1 cellular context compared by ENCODE assay signal in genomic region chr2:143034292-143035074, GRCh38.
TF ChIP-seq lines count a peak whose summit lies in the region.

No MANE protein-coding gene starts in this region.

TF ChIP-seq in HepG2, 621 proteins besides CTCF, POLR2A, EP300 and RAD21 (continued from another document and continues in another):
- TF ChIP-seq AHDC1 (CRISPR knock-in tag; IDR thresholded peaks at IDR 0.05; ENCODE audit: borderline replicate concordance) (no peak), ZFP1 (CRISPR knock-in tag; IDR thresholded peaks at IDR 0.05) (0 out of 2 replicates have a peak, but pooled peaks have one; percentile 37), NR3C1 (CRISPR knock-in tag; IDR thresholded peaks at IDR 0.05) (no peak), RORA (CRISPR knock-in tag; IDR thresholded peaks at IDR 0.05) (no peak), ZSCAN29 (CRISPR knock-in tag; conservative IDR thresholded peaks at IDR 0.05) (no peak), KAT7 (CRISPR knock-in tag; IDR thresholded peaks at IDR 0.05; ENCODE audit: borderline replicate concordance) (no peak), PBX3 (CRISPR knock-in tag; IDR thresholded peaks at IDR 0.05; ENCODE audit: borderline replicate concordance) (no peak), GPN1 (CRISPR knock-in tag; IDR thresholded peaks at IDR 0.05; ENCODE audit: borderline replicate concordance) (no peak), TEAD3 (CRISPR knock-in tag; optimal IDR thresholded peaks at IDR 0.05; ENCODE audit: borderline replicate concordance) (peak; percentile 68), PRDM15 (CRISPR knock-in tag; IDR thresholded peaks at IDR 0.05) (no peak), DR1 (CRISPR knock-in tag; IDR thresholded peaks at IDR 0.05) (no peak), EEA1 (CRISPR knock-in tag; IDR thresholded peaks at IDR 0.05; ENCODE audit: borderline replicate concordance) (no peak), ZNF12 (CRISPR knock-in tag; IDR thresholded peaks at IDR 0.05) (no peak), ZNF180 (CRISPR knock-in tag; IDR thresholded peaks at IDR 0.05; ENCODE audit: borderline replicate concordance, low read depth) (no peak), NRL (CRISPR knock-in tag; IDR thresholded peaks at IDR 0.05; ENCODE audit: borderline replicate concordance) (no peak), ZSCAN9 (CRISPR knock-in tag; IDR thresholded peaks at IDR 0.05; ENCODE audit: borderline replicate concordance) (peak; percentile 23; the same call in 1 of the 2 replicates), ARID3A (IDR thresholded peaks at IDR 0.05; ENCODE audit: low read depth, low read length) (peak; percentile 100), HOMEZ (CRISPR knock-in tag; IDR thresholded peaks at IDR 0.05; ENCODE audit: low read depth) (peak; percentile 59; the same call in 1 of the 2 replicates), SALL1 (CRISPR knock-in tag; IDR thresholded peaks at IDR 0.05) (no peak), HDAC1 (CRISPR knock-in tag; IDR thresholded peaks at IDR 0.05) (no peak), BATF2 (CRISPR knock-in tag; IDR thresholded peaks at IDR 0.05) (no peak), ZNF3 (CRISPR knock-in tag; IDR thresholded peaks at IDR 0.05) (no peak), THYN1 (CRISPR knock-in tag; IDR thresholded peaks at IDR 0.05; ENCODE audit: borderline replicate concordance, low read depth) (no peak), ZNF589 (CRISPR knock-in tag; conservative IDR thresholded peaks at IDR 0.05) (no peak), ZNF207 (IDR thresholded peaks at IDR 0.05; ENCODE audit: borderline replicate concordance) (no peak), RERE (CRISPR knock-in tag; IDR thresholded peaks at IDR 0.05; ENCODE audit: low read depth) (no peak), ARNT (IDR thresholded peaks at IDR 0.05) (no peak), ZNF280B (CRISPR knock-in tag; IDR thresholded peaks at IDR 0.05; ENCODE audit: borderline replicate concordance) (no peak), ZMAT3 (CRISPR knock-in tag; conservative IDR thresholded peaks at IDR 0.05) (no peak), MYPOP (CRISPR knock-in tag; IDR thresholded peaks at IDR 0.05) (no peak), ZMAT5 (CRISPR knock-in tag; IDR thresholded peaks at IDR 0.05; ENCODE audit: borderline replicate concordance, low read depth) (no peak), GATAD2A (CRISPR knock-in tag; IDR thresholded peaks at IDR 0.05) (peak; percentile 70), RBAK (CRISPR knock-in tag; IDR thresholded peaks at IDR 0.05) (no peak), ATF1 (CRISPR knock-in tag; IDR thresholded peaks at IDR 0.05) (no peak), GATA4 (IDR thresholded peaks at IDR 0.05; ENCODE audit: borderline replicate concordance, low read depth) (no peak), TOPORS (CRISPR knock-in tag; IDR thresholded peaks at IDR 0.05) (no peak)
